ENCODE assay signal across 2 cellular contexts in genomic region chr3:44427683-44428082, GRCh38.
TF ChIP-seq lines count a peak whose summit lies in the region.

No MANE protein-coding gene starts in this region.

TF ChIP-seq in GM23338, 12 proteins besides CTCF, POLR2A, EP300 and RAD21:
- TF ChIP-seq REST (IDR thresholded peaks at IDR 0.05; ENCODE audit: unreplicated experiment) = no peak
- TF ChIP-seq EZH2phosphoT487 (IDR thresholded peaks at IDR 0.05; ENCODE audit: unreplicated experiment) = no peak
- no peak for TF ChIP-seq EZH2 (IDR thresholded peaks at IDR 0.05; ENCODE audit: low read depth, unreplicated experiment)
- no peak for TF ChIP-seq ZNF331 (CRISPR knock-in tag; IDR thresholded peaks at IDR 0.05; ENCODE audit: low read depth)
- TF ChIP-seq ZNF114 (CRISPR knock-in tag; IDR thresholded peaks at IDR 0.05) = no peak
- no peak for TF ChIP-seq NANOG (IDR thresholded peaks at IDR 0.05; ENCODE audit: borderline replicate concordance)
- TF ChIP-seq POLR2AphosphoS5 (IDR thresholded peaks at IDR 0.05; ENCODE audit: low read depth) = no peak
- TF ChIP-seq, protein P1, sequence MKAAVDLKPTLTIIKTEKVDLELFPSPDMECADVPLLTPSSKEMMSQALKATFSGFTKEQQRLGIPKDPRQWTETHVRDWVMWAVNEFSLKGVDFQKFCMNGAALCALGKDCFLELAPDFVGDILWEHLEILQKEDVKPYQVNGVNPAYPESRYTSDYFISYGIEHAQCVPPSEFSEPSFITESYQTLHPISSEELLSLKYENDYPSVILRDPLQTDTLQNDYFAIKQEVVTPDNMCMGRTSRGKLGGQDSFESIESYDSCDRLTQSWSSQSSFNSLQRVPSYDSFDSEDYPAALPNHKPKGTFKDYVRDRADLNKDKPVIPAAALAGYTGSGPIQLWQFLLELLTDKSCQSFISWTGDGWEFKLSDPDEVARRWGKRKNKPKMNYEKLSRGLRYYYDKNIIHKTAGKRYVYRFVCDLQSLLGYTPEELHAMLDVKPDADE (IDR thresholded peaks at IDR 0.05) = no peak
- TF ChIP-seq CREB1 (CRISPR knock-in tag; IDR thresholded peaks at IDR 0.05; ENCODE audit: low read depth) = no peak
- TF ChIP-seq ZNF462 (CRISPR knock-in tag; IDR thresholded peaks at IDR 0.05) = no peak
- TF ChIP-seq STAT1 (IDR thresholded peaks at IDR 0.05; ENCODE audit: unreplicated experiment) = no peak
- TF ChIP-seq JUNB (IDR thresholded peaks at IDR 0.05; ENCODE audit: unreplicated experiment) = no peak

TF ChIP-seq in IMR-90, 13 proteins besides CTCF, POLR2A, EP300 and RAD21:
- TF ChIP-seq RCOR1 (IDR thresholded peaks at IDR 0.05; ENCODE audit: insufficient replicate concordance, low read length) (no peak), SMC3 (IDR thresholded peaks at IDR 0.05; ENCODE audit: low read depth, low read length) (no peak), MAZ (IDR thresholded peaks at IDR 0.05; ENCODE audit: borderline replicate concordance, low read depth, low read length) (no peak), FOS (IDR thresholded peaks at IDR 0.05; ENCODE audit: low read depth, low read length) (no peak), MAFK (IDR thresholded peaks at IDR 0.05; ENCODE audit: low read depth, low read length) (no peak), CHD1 (IDR thresholded peaks at IDR 0.05; ENCODE audit: low read depth, low read length) (no peak), BHLHE40 (IDR thresholded peaks at IDR 0.05; ENCODE audit: low read depth, low read length) (no peak), RFX5 (IDR thresholded peaks at IDR 0.05; ENCODE audit: low read depth, low read length) (no peak), MXI1 (IDR thresholded peaks at IDR 0.05; ENCODE audit: borderline replicate concordance, low read depth, low read length) (no peak), NFE2L2 (IDR thresholded peaks at IDR 0.05; ENCODE audit: low read depth, low read length) (no peak), CEBPB (IDR thresholded peaks at IDR 0.05; ENCODE audit: low read depth, low read length) (no peak)
- TF ChIP-seq, protein P2, sequence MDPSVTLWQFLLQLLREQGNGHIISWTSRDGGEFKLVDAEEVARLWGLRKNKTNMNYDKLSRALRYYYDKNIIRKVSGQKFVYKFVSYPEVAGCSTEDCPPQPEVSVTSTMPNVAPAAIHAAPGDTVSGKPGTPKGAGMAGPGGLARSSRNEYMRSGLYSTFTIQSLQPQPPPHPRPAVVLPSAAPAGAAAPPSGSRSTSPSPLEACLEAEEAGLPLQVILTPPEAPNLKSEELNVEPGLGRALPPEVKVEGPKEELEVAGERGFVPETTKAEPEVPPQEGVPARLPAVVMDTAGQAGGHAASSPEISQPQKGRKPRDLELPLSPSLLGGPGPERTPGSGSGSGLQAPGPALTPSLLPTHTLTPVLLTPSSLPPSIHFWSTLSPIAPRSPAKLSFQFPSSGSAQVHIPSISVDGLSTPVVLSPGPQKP (IDR thresholded peaks at IDR 0.05; ENCODE audit: borderline replicate concordance, low read depth, low read length) = no peak
- TF ChIP-seq, protein P3, sequence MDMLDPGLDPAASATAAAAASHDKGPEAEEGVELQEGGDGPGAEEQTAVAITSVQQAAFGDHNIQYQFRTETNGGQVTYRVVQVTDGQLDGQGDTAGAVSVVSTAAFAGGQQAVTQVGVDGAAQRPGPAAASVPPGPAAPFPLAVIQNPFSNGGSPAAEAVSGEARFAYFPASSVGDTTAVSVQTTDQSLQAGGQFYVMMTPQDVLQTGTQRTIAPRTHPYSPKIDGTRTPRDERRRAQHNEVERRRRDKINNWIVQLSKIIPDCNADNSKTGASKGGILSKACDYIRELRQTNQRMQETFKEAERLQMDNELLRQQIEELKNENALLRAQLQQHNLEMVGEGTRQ (IDR thresholded peaks at IDR 0.05; ENCODE audit: low read depth, low read length) = no peak
